1 cellular context compared by ENCODE assay signal in genomic region chr1:155241069-155241679, GRCh38.
TF ChIP-seq lines count a peak whose summit lies in the region.

No MANE protein-coding gene starts in this region.

TF ChIP-seq in K562, 482 proteins besides CTCF, POLR2A, EP300 and RAD21 (continued from another document and continues in another):
- TF ChIP-seq, protein P1, sequence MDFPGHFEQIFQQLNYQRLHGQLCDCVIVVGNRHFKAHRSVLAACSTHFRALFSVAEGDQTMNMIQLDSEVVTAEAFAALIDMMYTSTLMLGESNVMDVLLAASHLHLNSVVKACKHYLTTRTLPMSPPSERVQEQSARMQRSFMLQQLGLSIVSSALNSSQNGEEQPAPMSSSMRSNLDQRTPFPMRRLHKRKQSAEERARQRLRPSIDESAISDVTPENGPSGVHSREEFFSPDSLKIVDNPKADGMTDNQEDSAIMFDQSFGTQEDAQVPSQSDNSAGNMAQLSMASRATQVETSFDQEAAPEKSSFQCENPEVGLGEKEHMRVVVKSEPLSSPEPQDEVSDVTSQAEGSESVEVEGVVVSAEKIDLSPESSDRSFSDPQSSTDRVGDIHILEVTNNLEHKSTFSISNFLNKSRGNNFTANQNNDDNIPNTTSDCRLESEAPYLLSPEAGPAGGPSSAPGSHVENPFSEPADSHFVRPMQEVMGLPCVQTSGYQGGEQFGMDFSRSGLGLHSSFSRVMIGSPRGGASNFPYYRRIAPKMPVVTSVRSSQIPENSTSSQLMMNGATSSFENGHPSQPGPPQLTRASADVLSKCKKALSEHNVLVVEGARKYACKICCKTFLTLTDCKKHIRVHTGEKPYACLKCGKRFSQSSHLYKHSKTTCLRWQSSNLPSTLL (IDR thresholded peaks at IDR 0.05), result no peak
- TF ChIP-seq RFX1 (IDR thresholded peaks at IDR 0.05) (no peak), ZNF830 (CRISPR knock-in tag; IDR thresholded peaks at IDR 0.05) (no peak), RBFOX2 (IDR thresholded peaks at IDR 0.05; ENCODE audit: low read depth, low read length) (no peak), NKRF (IDR thresholded peaks at IDR 0.05; ENCODE audit: borderline replicate concordance) (peak; percentile 97), ZNF384 (IDR thresholded peaks at IDR 0.05; ENCODE audit: low read depth, low read length) (peak; percentile 71), NELFE (IDR thresholded peaks at IDR 0.05; ENCODE audit: insufficient read depth, insufficient read length) (no peak), ZNF507 (tag; conservative IDR thresholded peaks at IDR 0.05) (no peak), CTCFL (IDR thresholded peaks at IDR 0.05; ENCODE audit: borderline replicate concordance, insufficient read depth, low read depth, low read length, poor library complexity, severe bottlenecking) (peak; percentile 67), HDAC6 (IDR thresholded peaks at IDR 0.05; ENCODE audit: low read depth, low read length) (no peak), ARID4B (CRISPR knock-in tag; IDR thresholded peaks at IDR 0.05) (peak; percentile 88)
- TF ChIP-seq, protein P2, sequence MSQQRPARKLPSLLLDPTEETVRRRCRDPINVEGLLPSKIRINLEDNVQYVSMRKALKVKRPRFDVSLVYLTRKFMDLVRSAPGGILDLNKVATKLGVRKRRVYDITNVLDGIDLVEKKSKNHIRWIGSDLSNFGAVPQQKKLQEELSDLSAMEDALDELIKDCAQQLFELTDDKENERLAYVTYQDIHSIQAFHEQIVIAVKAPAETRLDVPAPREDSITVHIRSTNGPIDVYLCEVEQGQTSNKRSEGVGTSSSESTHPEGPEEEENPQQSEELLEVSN (IDR thresholded peaks at IDR 0.05; ENCODE audit: borderline replicate concordance in 1 of 2, extremely low read depth in 1 of 2, insufficient read depth in 1 of 2, insufficient read length in 1 of 2, low read depth in 1 of 2, low read length in 1 of 2, poor library complexity in 1 of 2, severe bottlenecking in 1 of 2), result peak in 1 of 2 experiments; percentile 17
- TF ChIP-seq, protein P3, sequence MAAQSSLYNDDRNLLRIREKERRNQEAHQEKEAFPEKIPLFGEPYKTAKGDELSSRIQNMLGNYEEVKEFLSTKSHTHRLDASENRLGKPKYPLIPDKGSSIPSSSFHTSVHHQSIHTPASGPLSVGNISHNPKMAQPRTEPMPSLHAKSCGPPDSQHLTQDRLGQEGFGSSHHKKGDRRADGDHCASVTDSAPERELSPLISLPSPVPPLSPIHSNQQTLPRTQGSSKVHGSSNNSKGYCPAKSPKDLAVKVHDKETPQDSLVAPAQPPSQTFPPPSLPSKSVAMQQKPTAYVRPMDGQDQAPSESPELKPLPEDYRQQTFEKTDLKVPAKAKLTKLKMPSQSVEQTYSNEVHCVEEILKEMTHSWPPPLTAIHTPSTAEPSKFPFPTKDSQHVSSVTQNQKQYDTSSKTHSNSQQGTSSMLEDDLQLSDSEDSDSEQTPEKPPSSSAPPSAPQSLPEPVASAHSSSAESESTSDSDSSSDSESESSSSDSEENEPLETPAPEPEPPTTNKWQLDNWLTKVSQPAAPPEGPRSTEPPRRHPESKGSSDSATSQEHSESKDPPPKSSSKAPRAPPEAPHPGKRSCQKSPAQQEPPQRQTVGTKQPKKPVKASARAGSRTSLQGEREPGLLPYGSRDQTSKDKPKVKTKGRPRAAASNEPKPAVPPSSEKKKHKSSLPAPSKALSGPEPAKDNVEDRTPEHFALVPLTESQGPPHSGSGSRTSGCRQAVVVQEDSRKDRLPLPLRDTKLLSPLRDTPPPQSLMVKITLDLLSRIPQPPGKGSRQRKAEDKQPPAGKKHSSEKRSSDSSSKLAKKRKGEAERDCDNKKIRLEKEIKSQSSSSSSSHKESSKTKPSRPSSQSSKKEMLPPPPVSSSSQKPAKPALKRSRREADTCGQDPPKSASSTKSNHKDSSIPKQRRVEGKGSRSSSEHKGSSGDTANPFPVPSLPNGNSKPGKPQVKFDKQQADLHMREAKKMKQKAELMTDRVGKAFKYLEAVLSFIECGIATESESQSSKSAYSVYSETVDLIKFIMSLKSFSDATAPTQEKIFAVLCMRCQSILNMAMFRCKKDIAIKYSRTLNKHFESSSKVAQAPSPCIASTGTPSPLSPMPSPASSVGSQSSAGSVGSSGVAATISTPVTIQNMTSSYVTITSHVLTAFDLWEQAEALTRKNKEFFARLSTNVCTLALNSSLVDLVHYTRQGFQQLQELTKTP (IDR thresholded peaks at IDR 0.05; ENCODE audit: low read depth in 1 of 2, partially characterized antibody in 2 of 2), result peak in 1 of 2 experiments; percentile 68
- TF ChIP-seq, protein P4, sequence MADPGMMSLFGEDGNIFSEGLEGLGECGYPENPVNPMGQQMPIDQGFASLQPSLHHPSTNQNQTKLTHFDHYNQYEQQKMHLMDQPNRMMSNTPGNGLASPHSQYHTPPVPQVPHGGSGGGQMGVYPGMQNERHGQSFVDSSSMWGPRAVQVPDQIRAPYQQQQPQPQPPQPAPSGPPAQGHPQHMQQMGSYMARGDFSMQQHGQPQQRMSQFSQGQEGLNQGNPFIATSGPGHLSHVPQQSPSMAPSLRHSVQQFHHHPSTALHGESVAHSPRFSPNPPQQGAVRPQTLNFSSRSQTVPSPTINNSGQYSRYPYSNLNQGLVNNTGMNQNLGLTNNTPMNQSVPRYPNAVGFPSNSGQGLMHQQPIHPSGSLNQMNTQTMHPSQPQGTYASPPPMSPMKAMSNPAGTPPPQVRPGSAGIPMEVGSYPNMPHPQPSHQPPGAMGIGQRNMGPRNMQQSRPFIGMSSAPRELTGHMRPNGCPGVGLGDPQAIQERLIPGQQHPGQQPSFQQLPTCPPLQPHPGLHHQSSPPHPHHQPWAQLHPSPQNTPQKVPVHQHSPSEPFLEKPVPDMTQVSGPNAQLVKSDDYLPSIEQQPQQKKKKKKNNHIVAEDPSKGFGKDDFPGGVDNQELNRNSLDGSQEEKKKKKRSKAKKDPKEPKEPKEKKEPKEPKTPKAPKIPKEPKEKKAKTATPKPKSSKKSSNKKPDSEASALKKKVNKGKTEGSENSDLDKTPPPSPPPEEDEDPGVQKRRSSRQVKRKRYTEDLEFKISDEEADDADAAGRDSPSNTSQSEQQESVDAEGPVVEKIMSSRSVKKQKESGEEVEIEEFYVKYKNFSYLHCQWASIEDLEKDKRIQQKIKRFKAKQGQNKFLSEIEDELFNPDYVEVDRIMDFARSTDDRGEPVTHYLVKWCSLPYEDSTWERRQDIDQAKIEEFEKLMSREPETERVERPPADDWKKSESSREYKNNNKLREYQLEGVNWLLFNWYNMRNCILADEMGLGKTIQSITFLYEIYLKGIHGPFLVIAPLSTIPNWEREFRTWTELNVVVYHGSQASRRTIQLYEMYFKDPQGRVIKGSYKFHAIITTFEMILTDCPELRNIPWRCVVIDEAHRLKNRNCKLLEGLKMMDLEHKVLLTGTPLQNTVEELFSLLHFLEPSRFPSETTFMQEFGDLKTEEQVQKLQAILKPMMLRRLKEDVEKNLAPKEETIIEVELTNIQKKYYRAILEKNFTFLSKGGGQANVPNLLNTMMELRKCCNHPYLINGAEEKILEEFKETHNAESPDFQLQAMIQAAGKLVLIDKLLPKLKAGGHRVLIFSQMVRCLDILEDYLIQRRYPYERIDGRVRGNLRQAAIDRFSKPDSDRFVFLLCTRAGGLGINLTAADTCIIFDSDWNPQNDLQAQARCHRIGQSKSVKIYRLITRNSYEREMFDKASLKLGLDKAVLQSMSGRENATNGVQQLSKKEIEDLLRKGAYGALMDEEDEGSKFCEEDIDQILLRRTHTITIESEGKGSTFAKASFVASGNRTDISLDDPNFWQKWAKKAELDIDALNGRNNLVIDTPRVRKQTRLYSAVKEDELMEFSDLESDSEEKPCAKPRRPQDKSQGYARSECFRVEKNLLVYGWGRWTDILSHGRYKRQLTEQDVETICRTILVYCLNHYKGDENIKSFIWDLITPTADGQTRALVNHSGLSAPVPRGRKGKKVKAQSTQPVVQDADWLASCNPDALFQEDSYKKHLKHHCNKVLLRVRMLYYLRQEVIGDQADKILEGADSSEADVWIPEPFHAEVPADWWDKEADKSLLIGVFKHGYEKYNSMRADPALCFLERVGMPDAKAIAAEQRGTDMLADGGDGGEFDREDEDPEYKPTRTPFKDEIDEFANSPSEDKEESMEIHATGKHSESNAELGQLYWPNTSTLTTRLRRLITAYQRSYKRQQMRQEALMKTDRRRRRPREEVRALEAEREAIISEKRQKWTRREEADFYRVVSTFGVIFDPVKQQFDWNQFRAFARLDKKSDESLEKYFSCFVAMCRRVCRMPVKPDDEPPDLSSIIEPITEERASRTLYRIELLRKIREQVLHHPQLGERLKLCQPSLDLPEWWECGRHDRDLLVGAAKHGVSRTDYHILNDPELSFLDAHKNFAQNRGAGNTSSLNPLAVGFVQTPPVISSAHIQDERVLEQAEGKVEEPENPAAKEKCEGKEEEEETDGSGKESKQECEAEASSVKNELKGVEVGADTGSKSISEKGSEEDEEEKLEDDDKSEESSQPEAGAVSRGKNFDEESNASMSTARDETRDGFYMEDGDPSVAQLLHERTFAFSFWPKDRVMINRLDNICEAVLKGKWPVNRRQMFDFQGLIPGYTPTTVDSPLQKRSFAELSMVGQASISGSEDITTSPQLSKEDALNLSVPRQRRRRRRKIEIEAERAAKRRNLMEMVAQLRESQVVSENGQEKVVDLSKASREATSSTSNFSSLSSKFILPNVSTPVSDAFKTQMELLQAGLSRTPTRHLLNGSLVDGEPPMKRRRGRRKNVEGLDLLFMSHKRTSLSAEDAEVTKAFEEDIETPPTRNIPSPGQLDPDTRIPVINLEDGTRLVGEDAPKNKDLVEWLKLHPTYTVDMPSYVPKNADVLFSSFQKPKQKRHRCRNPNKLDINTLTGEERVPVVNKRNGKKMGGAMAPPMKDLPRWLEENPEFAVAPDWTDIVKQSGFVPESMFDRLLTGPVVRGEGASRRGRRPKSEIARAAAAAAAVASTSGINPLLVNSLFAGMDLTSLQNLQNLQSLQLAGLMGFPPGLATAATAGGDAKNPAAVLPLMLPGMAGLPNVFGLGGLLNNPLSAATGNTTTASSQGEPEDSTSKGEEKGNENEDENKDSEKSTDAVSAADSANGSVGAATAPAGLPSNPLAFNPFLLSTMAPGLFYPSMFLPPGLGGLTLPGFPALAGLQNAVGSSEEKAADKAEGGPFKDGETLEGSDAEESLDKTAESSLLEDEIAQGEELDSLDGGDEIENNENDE (IDR thresholded peaks at IDR 0.05; ENCODE audit: low read depth, low read length), result no peak
